1 cellular context compared by ENCODE assay signal in the genomic region with DNA sequence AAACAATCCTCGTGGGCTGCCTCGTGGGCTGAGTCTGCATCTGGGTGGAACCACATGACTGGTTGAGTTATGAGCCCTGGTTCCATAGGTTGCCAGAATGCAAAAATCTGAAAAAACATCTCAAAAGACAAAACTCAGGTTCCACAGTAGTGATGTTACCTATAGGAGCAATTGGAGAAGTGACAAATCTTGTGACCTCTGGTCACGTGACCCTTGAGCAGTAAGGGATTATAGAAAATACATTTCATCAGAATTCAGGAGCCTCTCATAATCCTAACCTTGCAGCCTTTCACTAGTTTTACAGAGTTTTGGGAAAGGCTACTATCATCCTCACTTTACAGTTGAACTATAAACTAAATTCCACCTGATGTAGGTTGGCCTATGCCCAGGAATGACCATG.
TF ChIP-seq lines count a peak whose summit lies in the region.

No MANE protein-coding gene starts in this region.

TF ChIP-seq in HepG2, 621 proteins besides CTCF, POLR2A, EP300 and RAD21 (continued from another document):
- no peak for TF ChIP-seq ZUFSP (CRISPR knock-in tag; IDR thresholded peaks at IDR 0.05; ENCODE audit: borderline replicate concordance)
- TF ChIP-seq UBTF (CRISPR knock-in tag; IDR thresholded peaks at IDR 0.05), result no peak
- TF ChIP-seq, protein P1, sequence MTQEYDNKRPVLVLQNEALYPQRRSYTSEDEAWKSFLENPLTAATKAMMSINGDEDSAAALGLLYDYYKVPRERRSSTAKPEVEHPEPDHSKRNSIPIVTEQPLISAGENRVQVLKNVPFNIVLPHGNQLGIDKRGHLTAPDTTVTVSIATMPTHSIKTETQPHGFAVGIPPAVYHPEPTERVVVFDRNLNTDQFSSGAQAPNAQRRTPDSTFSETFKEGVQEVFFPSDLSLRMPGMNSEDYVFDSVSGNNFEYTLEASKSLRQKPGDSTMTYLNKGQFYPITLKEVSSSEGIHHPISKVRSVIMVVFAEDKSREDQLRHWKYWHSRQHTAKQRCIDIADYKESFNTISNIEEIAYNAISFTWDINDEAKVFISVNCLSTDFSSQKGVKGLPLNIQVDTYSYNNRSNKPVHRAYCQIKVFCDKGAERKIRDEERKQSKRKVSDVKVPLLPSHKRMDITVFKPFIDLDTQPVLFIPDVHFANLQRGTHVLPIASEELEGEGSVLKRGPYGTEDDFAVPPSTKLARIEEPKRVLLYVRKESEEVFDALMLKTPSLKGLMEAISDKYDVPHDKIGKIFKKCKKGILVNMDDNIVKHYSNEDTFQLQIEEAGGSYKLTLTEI (CRISPR knock-in tag; conservative IDR thresholded peaks at IDR 0.05), result no peak
- no peak for TF ChIP-seq CENPX (CRISPR knock-in tag; IDR thresholded peaks at IDR 0.05)
- TF ChIP-seq FOSL1 (CRISPR knock-in tag; IDR thresholded peaks at IDR 0.05; ENCODE audit: borderline replicate concordance), result no peak
- TF ChIP-seq, protein P2, sequence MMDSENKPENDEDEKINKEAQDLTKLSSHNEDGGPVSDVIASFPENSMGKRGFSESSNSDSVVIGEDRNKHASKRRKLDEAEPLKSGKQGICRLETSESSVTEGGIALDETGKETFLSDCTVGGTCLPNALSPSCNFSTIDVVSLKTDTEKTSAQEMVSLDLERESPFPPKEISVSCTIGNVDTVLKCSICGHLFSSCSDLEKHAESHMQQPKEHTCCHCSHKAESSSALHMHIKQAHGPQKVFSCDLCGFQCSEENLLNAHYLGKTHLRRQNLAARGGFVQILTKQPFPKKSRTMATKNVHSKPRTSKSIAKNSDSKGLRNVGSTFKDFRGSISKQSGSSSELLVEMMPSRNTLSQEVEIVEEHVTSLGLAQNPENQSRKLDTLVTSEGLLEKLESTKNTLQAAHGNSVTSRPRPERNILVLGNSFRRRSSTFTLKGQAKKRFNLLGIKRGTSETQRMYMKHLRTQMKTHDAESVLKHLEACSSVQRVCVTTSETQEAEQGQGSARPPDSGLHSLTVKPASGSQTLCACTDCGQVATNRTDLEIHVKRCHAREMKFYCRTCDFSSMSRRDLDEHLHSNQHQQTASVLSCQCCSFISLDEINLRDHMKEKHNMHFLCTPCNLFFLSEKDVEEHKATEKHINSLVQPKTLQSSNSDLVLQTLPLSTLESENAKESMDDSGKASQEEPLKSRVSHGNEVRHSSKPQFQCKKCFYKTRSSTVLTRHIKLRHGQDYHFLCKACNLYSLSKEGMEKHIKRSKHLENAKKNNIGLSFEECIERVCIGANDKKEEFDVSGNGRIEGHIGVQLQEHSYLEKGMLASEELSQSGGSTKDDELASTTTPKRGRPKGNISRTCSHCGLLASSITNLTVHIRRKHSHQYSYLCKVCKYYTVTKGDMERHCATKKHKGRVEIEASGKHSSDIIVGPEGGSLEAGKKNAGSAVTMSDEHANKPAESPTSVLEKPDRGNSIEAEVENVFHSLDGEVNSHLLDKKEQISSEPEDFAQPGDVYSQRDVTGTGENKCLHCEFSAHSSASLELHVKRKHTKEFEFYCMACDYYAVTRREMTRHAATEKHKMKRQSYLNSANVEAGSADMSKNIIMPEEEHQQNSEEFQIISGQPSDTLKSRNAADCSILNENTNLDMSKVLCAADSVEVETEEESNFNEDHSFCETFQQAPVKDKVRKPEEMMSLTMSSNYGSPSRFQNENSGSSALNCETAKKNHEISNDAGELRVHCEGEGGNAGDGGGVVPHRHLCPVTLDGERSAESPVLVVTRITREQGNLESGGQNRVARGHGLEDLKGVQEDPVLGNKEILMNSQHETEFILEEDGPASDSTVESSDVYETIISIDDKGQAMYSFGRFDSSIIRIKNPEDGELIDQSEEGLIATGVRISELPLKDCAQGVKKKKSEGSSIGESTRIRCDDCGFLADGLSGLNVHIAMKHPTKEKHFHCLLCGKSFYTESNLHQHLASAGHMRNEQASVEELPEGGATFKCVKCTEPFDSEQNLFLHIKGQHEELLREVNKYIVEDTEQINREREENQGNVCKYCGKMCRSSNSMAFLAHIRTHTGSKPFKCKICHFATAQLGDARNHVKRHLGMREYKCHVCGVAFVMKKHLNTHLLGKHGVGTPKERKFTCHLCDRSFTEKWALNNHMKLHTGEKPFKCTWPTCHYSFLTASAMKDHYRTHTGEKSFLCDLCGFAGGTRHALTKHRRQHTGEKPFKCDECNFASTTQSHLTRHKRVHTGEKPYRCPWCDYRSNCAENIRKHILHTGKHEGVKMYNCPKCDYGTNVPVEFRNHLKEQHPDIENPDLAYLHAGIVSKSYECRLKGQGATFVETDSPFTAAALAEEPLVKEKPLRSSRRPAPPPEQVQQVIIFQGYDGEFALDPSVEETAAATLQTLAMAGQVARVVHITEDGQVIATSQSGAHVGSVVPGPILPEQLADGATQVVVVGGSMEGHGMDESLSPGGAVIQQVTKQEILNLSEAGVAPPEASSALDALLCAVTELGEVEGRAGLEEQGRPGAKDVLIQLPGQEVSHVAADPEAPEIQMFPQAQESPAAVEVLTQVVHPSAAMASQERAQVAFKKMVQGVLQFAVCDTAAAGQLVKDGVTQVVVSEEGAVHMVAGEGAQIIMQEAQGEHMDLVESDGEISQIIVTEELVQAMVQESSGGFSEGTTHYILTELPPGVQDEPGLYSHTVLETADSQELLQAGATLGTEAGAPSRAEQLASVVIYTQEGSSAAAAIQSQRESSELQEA (CRISPR knock-in tag; IDR thresholded peaks at IDR 0.05; ENCODE audit: not compliant biosample characterization), result no peak
- no peak for TF ChIP-seq MXD1 (CRISPR knock-in tag; IDR thresholded peaks at IDR 0.05)
- TF ChIP-seq RXRA (CRISPR knock-in tag; IDR thresholded peaks at IDR 0.05), result no peak
- no peak for TF ChIP-seq ZZZ3 (CRISPR knock-in tag; IDR thresholded peaks at IDR 0.05; ENCODE audit: borderline replicate concordance)
